In genomic region chr10:62394556-62395018, GRCh38 we compare ENCODE assay signal across 2 cellular contexts.
TF ChIP-seq lines count a peak whose summit lies in the region.

No MANE protein-coding gene starts in this region.

TF ChIP-seq in HCT116, 20 proteins besides CTCF, POLR2A, EP300 and RAD21 (continued from another document):
- TF ChIP-seq TCF7L2 (IDR thresholded peaks at IDR 0.05; ENCODE audit: borderline replicate concordance, extremely low read depth, insufficient read depth, insufficient read length), result no peak
- TF ChIP-seq SRF (IDR thresholded peaks at IDR 0.05; ENCODE audit: low read depth), result no peak
- TF ChIP-seq CEBPB (IDR thresholded peaks at IDR 0.05; ENCODE audit: low read depth), result no peak
- TF ChIP-seq MAX (IDR thresholded peaks at IDR 0.05), result no peak
- no peak for TF ChIP-seq JUND (IDR thresholded peaks at IDR 0.05)
- no peak for TF ChIP-seq REST (IDR thresholded peaks at IDR 0.05; ENCODE audit: low read depth)
- TF ChIP-seq ATF3 (IDR thresholded peaks at IDR 0.05), result no peak
- TF ChIP-seq ZBTB33 (IDR thresholded peaks at IDR 0.05; ENCODE audit: extremely low read depth, insufficient replicate concordance, low read length), result no peak
- no peak for TF ChIP-seq YY1 (IDR thresholded peaks at IDR 0.05; ENCODE audit: extremely low read depth, insufficient replicate concordance, low read depth, low read length)
- no peak for TF ChIP-seq ZFX (IDR thresholded peaks at IDR 0.05)
- no peak for TF ChIP-seq POLR2AphosphoS5 (IDR thresholded peaks at IDR 0.05; ENCODE audit: low read depth, low read length)
- TF ChIP-seq EZH2 (IDR thresholded peaks at IDR 0.05), result no peak

TF ChIP-seq in neural cell, 6 proteins besides CTCF, POLR2A, EP300 and RAD21 (continued from another document):
- peak; percentile 86 for TF ChIP-seq REST (IDR thresholded peaks at IDR 0.05; ENCODE audit: borderline replicate concordance)
- TF ChIP-seq POLR2AphosphoS5 (IDR thresholded peaks at IDR 0.05), result peak; percentile 60
- peak; percentile 44 for TF ChIP-seq SMC3 (conservative IDR thresholded peaks at IDR 0.05; ENCODE audit: poor library complexity)
TF ChIP-seq in neural cell: peak in this region for 3.
